14 cellular contexts compared by ENCODE assay signal in genomic region chr7:91286432-91286831, GRCh38. TPM values are rescaled to one million over a fixed set of nuclear protein-coding genes. Genes with fewer than 3 reads are reported as not detected.
DNase-seq lines count a peak whose midpoint lies in the region; TF ChIP-seq lines count a peak whose summit lies in the region.
"Had no signal": no experiment of that assay in that cellular context is flagged by ENCODE, and none has a peak within 500 bp of the region (broad histone marks: within the 10 kb centered on the region; RNA-seq: fewer than 3 reads in every experiment).

No MANE protein-coding gene starts in this region.

- TF ChIP-seq CTCF in neural crest cell (conservative IDR thresholded peaks at IDR 0.05): no peak
- TF ChIP-seq CTCF in glutamatergic neuron (IDR thresholded peaks at IDR 0.05; ENCODE audit: partially characterized antibody, unreplicated experiment): no peak

- H3K9me3 Mint-ChIP-seq in neural crest cell (peaks cover 2% of the 10 kb centered on the region), glutamatergic neuron (ENCODE audit: unreplicated experiment) (no peaks in the 10 kb centered on the region)

- H3K27ac Mint-ChIP-seq in neural crest cell (ENCODE audit: unreplicated experiment) (peak overlapping the region; percentile 87), glutamatergic neuron (ENCODE audit: unreplicated experiment) (no peak overlapping the region)
- H3K27ac Mint-ChIP-seq: activated naive CD8-positive, alpha-beta T cell; B cell had no signal

- H3K4me3 Mint-ChIP-seq in neural crest cell: no peak overlapping the region
- no peak overlapping the region for H3K4me3 Mint-ChIP-seq in glutamatergic neuron (ENCODE audit: unreplicated experiment)
- H3K4me3 Mint-ChIP-seq: activated naive CD8-positive, alpha-beta T cell; B cell had no signal

- CTCF ChIA-PET in HEK293T (lab: Yijun Ruan, JAX): no interaction called here

- H3K36me3 Mint-ChIP-seq in neural crest cell (ENCODE audit: low read depth) (no peaks in the 10 kb centered on the region), glutamatergic neuron (ENCODE audit: unreplicated experiment) (no peaks in the 10 kb centered on the region)
- H3K36me3 Mint-ChIP-seq: activated naive CD8-positive, alpha-beta T cell had no signal

- H3K4me1 Mint-ChIP-seq in neural crest cell (peaks cover 39% of the 10 kb centered on the region), glutamatergic neuron (ENCODE audit: low read depth, unreplicated experiment) (peaks cover 12% of the 10 kb centered on the region)
- H3K4me1 Mint-ChIP-seq: B cell had no signal

- POLR2A ChIA-PET in HEK293T (lab: Yijun Ruan, JAX): no interaction called here

- H3K27me3 Mint-ChIP-seq in neural crest cell (ENCODE audit: low read depth): no peaks in the 10 kb centered on the region
- H3K27me3 Mint-ChIP-seq in glutamatergic neuron (ENCODE audit: unreplicated experiment): peaks cover 2% of the 10 kb centered on the region

- DNase-seq in HEK293T (ENCODE audit: extremely low spot score): peak; percentile 15
- peak; percentile 23 for DNase-seq in NCI-H1694 treated with DMSO at 0.1 percent for 48 hours (lab: John Stamatoyannopoulos, UW)
- peak; percentile 98 for DNase-seq in NCI-H748 (lab: John Stamatoyannopoulos, UW; ENCODE audit: unreplicated experiment)
- DNase-seq in neural crest cell (ENCODE audit: low read depth, low spot score): no peak
- DNase-seq in Kasumi-1 (lab: John Stamatoyannopoulos, UW): no peak
- no peak for DNase-seq in activated effector memory CD4-positive, alpha-beta T cell treated with Interleukin-2 at 50 U/mL for 16 hours
- DNase-seq in glutamatergic neuron: no peak
- DNase-seq in OCI-M2 (lab: John Stamatoyannopoulos, UW; ENCODE audit: unreplicated experiment): no peak
- DNase-seq: activated CD4-positive, alpha-beta T cell treated with anti-CD3 and anti-CD28 coated beads for 48 hours; DND-41; sigmoid colon; stimulated activated CD8-positive, alpha-beta memory T cell treated with anti-CD3 and anti-CD28 coated beads, Interleukin-4, amount 100 ng/mL, for 48 hours had no signal

TF ChIP-seq in HEK293T, 16 proteins besides CTCF, POLR2A, EP300 and RAD21:
- TF ChIP-seq L3MBTL2 (conservative IDR thresholded peaks at IDR 0.05) (0 out of 2 replicates have a peak, but pooled peaks have one; percentile 15), FOXK2 (IDR thresholded peaks at IDR 0.05) (no peak)

RNA-seq across cellular contexts. Expression of gene FZD1, which starts 22.2 kb away (rescaled TPM):
- total RNA-seq in neural crest cell: 9.2 and 9.5 TPM in 2 replicates
- 4.9 TPM for total RNA-seq in glutamatergic neuron (ENCODE audit: unreplicated experiment)

Comparison
In these comparisons a context has a peak if more than half of its experiments do, and no peak if none do; other contexts are left out.
1. DNase-seq: peak in HEK293T (single experiment), NCI-H1694 treated with DMSO at 0.1 percent for 48 hours (single experiment) and NCI-H748 (single experiment); none in neural crest cell (single experiment), Kasumi-1 (0 of 2), activated effector memory CD4-positive, alpha-beta T cell treated with Interleukin-2 at 50 U/mL for 16 hours (single experiment), glutamatergic neuron (single experiment) and OCI-M2 (single experiment).